Comparison of ENCODE assay signal across 15 cellular contexts in the genomic region with DNA sequence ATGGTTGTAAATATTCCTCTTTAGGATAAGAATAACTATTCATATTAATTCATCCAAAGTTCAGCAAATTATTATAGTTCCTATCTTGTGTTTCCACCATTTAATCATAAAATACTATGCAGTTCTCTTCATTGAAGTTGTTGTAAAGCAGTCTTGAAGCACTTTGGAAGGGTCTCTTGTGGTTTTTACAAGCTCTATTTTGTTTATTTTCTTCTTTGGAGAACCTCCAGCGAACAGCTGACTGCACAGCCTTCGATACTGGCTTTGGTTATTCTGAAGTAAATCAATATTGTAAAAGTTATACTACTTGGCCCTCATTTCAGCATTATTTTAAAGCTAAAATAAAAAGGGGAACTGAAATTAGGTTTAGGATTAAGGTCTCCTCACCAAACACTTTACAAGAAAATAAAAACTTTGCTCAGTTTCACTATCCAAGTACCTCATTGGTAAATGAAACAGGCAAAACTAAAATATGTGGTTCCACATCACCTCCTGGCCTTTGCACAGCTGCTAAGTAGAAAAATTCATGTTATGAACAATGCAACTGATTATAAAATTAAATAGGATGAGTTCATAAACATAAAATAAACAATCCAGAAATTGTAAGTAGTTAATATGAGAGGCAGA.
A peak's percentile ranks its signal among the peaks of the same experiment; 100 is the strongest.
DNase-seq lines count a peak whose midpoint lies in the region; ATAC-seq and TF ChIP-seq lines count a peak whose summit lies in the region.
"Had no signal": no experiment of that assay in that cellular context is flagged by ENCODE, and none has a peak within 500 bp of the region (broad histone marks: within the 10 kb centered on the region; RNA-seq: fewer than 3 reads in every experiment).

No MANE protein-coding gene starts in this region.

- TF ChIP-seq CTCF in smooth muscle cell (IDR thresholded peaks at IDR 0.05; ENCODE audit: borderline replicate concordance, insufficient read depth, poor library complexity, severe bottlenecking) (no peak), vagina (IDR thresholded peaks at IDR 0.05) (no peak)

- H3K36me3 ChIP-seq in smooth muscle cell (ENCODE audit: low read depth) (no peaks in the 10 kb centered on the region), vagina (no peaks in the 10 kb centered on the region)
- H3K36me3 ChIP-seq: cardiac muscle cell, esophagus squamous epithelium had no signal

- DNase-seq in NCI-H510A treated with DMSO at 0.1 percent for 48 hours (lab: John Stamatoyannopoulos, UW) = peak; percentile 36
- DNase-seq in NCI-H510A (lab: John Stamatoyannopoulos, UW) = no peak
- DNase-seq in smooth muscle cell (lab: John Stamatoyannopoulos, UW; ENCODE audit: unreplicated experiment) = no peak
- no peak for DNase-seq in Kasumi-1 (lab: John Stamatoyannopoulos, UW)
- DNase-seq in cerebellar nuclear complex (lab: John Stamatoyannopoulos, UW) = no peak
- DNase-seq in vagina (ENCODE audit: extremely low spot score in 2 of 2) = no peak
- DNase-seq: activated CD4-positive, alpha-beta T cell treated with anti-CD3 and anti-CD28 coated beads for 4 hours; activated effector memory CD4-positive, alpha-beta T cell treated with anti-CD3 and anti-CD28 coated beads, Interleukin-2, amount 50 U/mL, for 16 hours; Calu3; esophagus squamous epithelium; KG1 had no signal

- intact Hi-C loops in vagina (cut with DNase I) = no loop called here

- peak overlapping the region; percentile 21 for H3K4me2 ChIP-seq in smooth muscle cell

- ATAC-seq in HG02678 (IDR thresholded peaks at IDR 0.05; ENCODE audit: unreplicated experiment) (peak; percentile 95), HG03558 (IDR thresholded peaks at IDR 0.05; ENCODE audit: extremely low read depth, unreplicated experiment) (peak; percentile 44)
- ATAC-seq: SK-N-SH treated with all-trans-retinoic acid at 6 μM for 48 hours had no signal

- H3K4me1 ChIP-seq in smooth muscle cell (ENCODE audit: low read depth) = no peaks in the 10 kb centered on the region
- no peaks in the 10 kb centered on the region for H3K4me1 ChIP-seq in vagina
- H3K4me1 ChIP-seq: esophagus squamous epithelium had no signal

- H3K4me3 ChIP-seq in smooth muscle cell (no peak overlapping the region), vagina (no peak overlapping the region)
- H3K4me3 ChIP-seq: cardiac muscle cell, esophagus squamous epithelium had no signal

- no peak overlapping the region for H3K27ac ChIP-seq in smooth muscle cell (ENCODE audit: low read depth)
- no peak overlapping the region for H3K27ac ChIP-seq in vagina
- H3K27ac ChIP-seq: cardiac muscle cell, esophagus squamous epithelium had no signal

- H2AFZ ChIP-seq in smooth muscle cell (ENCODE audit: low read depth) = peak overlapping the region; percentile 56

- H3K79me2 ChIP-seq in smooth muscle cell (ENCODE audit: low read depth) = no peaks in the 10 kb centered on the region

- H3K9me3 ChIP-seq in smooth muscle cell (replicated peaks; ENCODE audit: low read depth) = no peaks in the 10 kb centered on the region
- no peaks in the 10 kb centered on the region for H3K9me3 ChIP-seq in vagina
- H3K9me3 ChIP-seq: esophagus squamous epithelium had no signal

- WGBS in smooth muscle cell (ENCODE audit: low lambda C conversion rate) = 49% methylated on average over 2 of the region's 2 CpGs

- no peak for TF ChIP-seq POLR2A in vagina (IDR thresholded peaks at IDR 0.05)

- H3K9ac ChIP-seq in smooth muscle cell (ENCODE audit: low read depth) = no peak overlapping the region

- no peaks in the 10 kb centered on the region for H3K27me3 ChIP-seq in smooth muscle cell (ENCODE audit: low read depth)
- no peaks in the 10 kb centered on the region for H3K27me3 ChIP-seq in vagina
- H3K27me3 ChIP-seq: cardiac muscle cell, esophagus squamous epithelium had no signal

- H3F3A ChIP-seq in smooth muscle cell (ENCODE audit: low read depth) = no peaks in the 10 kb centered on the region

- H4K20me1 ChIP-seq in smooth muscle cell (ENCODE audit: low read depth) = no peaks in the 10 kb centered on the region
